ENCODE assay signal across 9 cellular contexts in the genomic region with DNA sequence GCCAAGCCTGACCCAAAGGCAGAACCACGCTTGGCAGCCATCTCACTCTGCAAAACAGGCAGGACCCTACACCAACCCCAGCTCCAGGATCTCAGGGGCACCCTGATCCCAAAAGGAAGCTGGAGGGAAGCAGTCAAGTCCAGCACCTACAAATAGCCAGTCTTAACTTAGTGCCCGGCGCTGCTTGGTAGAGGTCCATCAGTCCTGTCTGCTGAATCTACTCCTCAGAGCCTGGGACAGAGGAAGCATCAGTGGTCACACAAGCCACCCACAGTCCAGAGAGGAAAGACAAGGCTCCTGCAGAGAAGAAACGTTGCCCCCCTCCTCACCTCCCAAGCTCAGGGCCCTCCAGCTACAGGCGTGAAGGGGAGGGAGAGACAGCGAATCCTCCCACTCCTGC. TPM values are rescaled to one million over a fixed set of nuclear protein-coding genes. Genes with fewer than 3 reads are reported as not detected.
DNase-seq lines count a peak whose midpoint lies in the region; ATAC-seq and TF ChIP-seq lines count a peak whose summit lies in the region.
"Had no signal": no experiment of that assay in that cellular context is flagged by ENCODE, and none has a peak within 500 bp of the region (broad histone marks: within the 10 kb centered on the region; RNA-seq: fewer than 3 reads in every experiment).

No MANE protein-coding gene starts in this region.

- no peaks in the 10 kb centered on the region for H3K27me3 ChIP-seq in left ventricle myocardium inferior (ENCODE audit: low read depth)
- no peaks in the 10 kb centered on the region for H3K27me3 ChIP-seq in rectal smooth muscle tissue (ENCODE audit: control insufficient read depth, insufficient read depth, low read length)

- H3K27ac Mint-ChIP-seq in activated naive CD8-positive, alpha-beta T cell treated with anti-CD3 and anti-CD28 coated beads for 36 hours, result peak overlapping the region; percentile 38

- ATAC-seq in mucosa of descending colon (no peak), GM19467 (IDR thresholded peaks at IDR 0.05; ENCODE audit: unreplicated experiment) (no peak)
- ATAC-seq: left lobe of liver had no signal

- TF ChIP-seq CTCF in left ventricle myocardium inferior (IDR thresholded peaks at IDR 0.05; ENCODE audit: borderline replicate concordance), result no peak
- TF ChIP-seq CTCF in mucosa of descending colon (IDR thresholded peaks at IDR 0.05), result no peak

- no peaks in the 10 kb centered on the region for H3K36me3 Mint-ChIP-seq in activated naive CD8-positive, alpha-beta T cell treated with anti-CD3 and anti-CD28 coated beads for 36 hours

- DNase-seq in EH (ENCODE audit: low read depth), result peak; percentile 46
- no peak for DNase-seq in activated naive CD8-positive, alpha-beta T cell treated with anti-CD3 and anti-CD28 coated beads for 36 hours
- DNase-seq in left ventricle myocardium inferior, result no peak
- no peak for DNase-seq in stimulated activated CD4-positive, alpha-beta T cell treated with anti-CD3 and anti-CD28 coated beads, Interleukin-4, amount 100 ng/mL, for 4 hours
- no peak for DNase-seq in mucosa of descending colon
- DNase-seq in NCI-H82 (lab: John Stamatoyannopoulos, UW), result no peak

- no peaks in the 10 kb centered on the region for H3K9me3 ChIP-seq in left ventricle myocardium inferior (replicated peaks)
- H3K9me3 ChIP-seq in mucosa of descending colon, result no peaks in the 10 kb centered on the region

- H3K4me1 Mint-ChIP-seq in activated naive CD8-positive, alpha-beta T cell treated with anti-CD3 and anti-CD28 coated beads for 36 hours, result peaks cover 57% of the 10 kb centered on the region

- H3K9ac ChIP-seq in rectal smooth muscle tissue (ENCODE audit: low read length), result no peak overlapping the region

- H3K36me3 ChIP-seq in left ventricle myocardium inferior (no peaks in the 10 kb centered on the region), rectal smooth muscle tissue (ENCODE audit: control insufficient read depth, insufficient read depth, low read length) (no peaks in the 10 kb centered on the region), mucosa of descending colon (ENCODE audit: low read depth) (no peaks in the 10 kb centered on the region)

- no peaks in the 10 kb centered on the region for H3K9me3 Mint-ChIP-seq in activated naive CD8-positive, alpha-beta T cell treated with anti-CD3 and anti-CD28 coated beads for 36 hours

- H3K27ac ChIP-seq in left ventricle myocardium inferior (replicated peaks) (peak overlapping the region; percentile 96), rectal smooth muscle tissue (ENCODE audit: low read depth, low read length) (peak overlapping the region; percentile 55)

- H3K27me3 Mint-ChIP-seq in activated naive CD8-positive, alpha-beta T cell treated with anti-CD3 and anti-CD28 coated beads for 36 hours, result no peaks in the 10 kb centered on the region

- H3K4me1 ChIP-seq in left ventricle myocardium inferior, result peaks cover 68% of the 10 kb centered on the region
- H3K4me1 ChIP-seq in rectal smooth muscle tissue (ENCODE audit: control insufficient read depth, insufficient read depth, low read length), result peaks cover 28% of the 10 kb centered on the region
- H3K4me1 ChIP-seq in mucosa of descending colon (ENCODE audit: low read depth), result peaks cover 33% of the 10 kb centered on the region

- H3K4me3 ChIP-seq in left ventricle myocardium inferior (peak overlapping the region; percentile 97), rectal smooth muscle tissue (ENCODE audit: low read length) (peak overlapping the region; percentile 82), mucosa of descending colon (no peak overlapping the region)

- H3K4me3 Mint-ChIP-seq in activated naive CD8-positive, alpha-beta T cell treated with anti-CD3 and anti-CD28 coated beads for 36 hours, result peak overlapping the region; percentile 82

- intact Hi-C loops in left ventricle myocardium inferior (cut with micrococcal nuclease) (no loop called here), mucosa of descending colon (cut with DNase I, micrococcal nuclease) (no loop called here)

RNA-seq across cellular contexts. Expression of a gene that starts 1.4 kb away (rescaled TPM):
- total RNA-seq in activated naive CD8-positive, alpha-beta T cell treated with anti-CD3 and anti-CD28 coated beads for 36 hours, result 10 to 100 TPM; 37.1 to 39.2 TPM
- total RNA-seq in left ventricle myocardium inferior (59.8 TPM), mucosa of descending colon (100 to 1,000 TPM; 117 to 167 (median 146) TPM)

RNA-seq across cellular contexts. Expression of a gene that starts 27.6 kb away (rescaled TPM):
- total RNA-seq in activated naive CD8-positive, alpha-beta T cell treated with anti-CD3 and anti-CD28 coated beads for 36 hours, result 1,000 to 10,000 TPM; 1,075 to 1,133 TPM
- total RNA-seq in left ventricle myocardium inferior (22,484 TPM), mucosa of descending colon (over 10,000 TPM in 2 of 3 donors, 1,000 to 10,000 TPM in 1; 4,682 to 17,144 (median 13,566) TPM)

RNA-seq across cellular contexts. Expression of a gene that starts 29.0 kb away (rescaled TPM):
- total RNA-seq in activated naive CD8-positive, alpha-beta T cell treated with anti-CD3 and anti-CD28 coated beads for 36 hours, result 100 to 1,000 TPM; 768 to 829 TPM
- total RNA-seq in left ventricle myocardium inferior (2,088 TPM), mucosa of descending colon (1,000 to 10,000 TPM; 2,217 to 4,015 (median 3,130) TPM)

RNA-seq across cellular contexts. Expression of a gene that starts 38.0 kb away (rescaled TPM):
- total RNA-seq in activated naive CD8-positive, alpha-beta T cell treated with anti-CD3 and anti-CD28 coated beads for 36 hours, result 1 to 10 TPM; 1.9 to 2.1 TPM
- total RNA-seq in left ventricle myocardium inferior (6.5 TPM), mucosa of descending colon (1 to 10 TPM in 2 of 3 donors, under 1 TPM in 1; 0.53 to 3.9 (median 2.8) TPM)

Comparison
In these comparisons a context has a peak if more than half of its experiments do, and no peak if none do; other contexts are left out.
1. RNA of a gene that starts 27.6 kb away (total RNA-seq): 22,484 TPM in left ventricle myocardium inferior (single experiment) and 4,682 to 17,144 TPM in mucosa of descending colon; 1,075 to 1,133 TPM in activated naive CD8-positive, alpha-beta T cell treated with anti-CD3 and anti-CD28 coated beads for 36 hours; every median in the first group is over 4 times any median in the second.